ENCODE assay signal across 10 cellular contexts in the genomic region with DNA sequence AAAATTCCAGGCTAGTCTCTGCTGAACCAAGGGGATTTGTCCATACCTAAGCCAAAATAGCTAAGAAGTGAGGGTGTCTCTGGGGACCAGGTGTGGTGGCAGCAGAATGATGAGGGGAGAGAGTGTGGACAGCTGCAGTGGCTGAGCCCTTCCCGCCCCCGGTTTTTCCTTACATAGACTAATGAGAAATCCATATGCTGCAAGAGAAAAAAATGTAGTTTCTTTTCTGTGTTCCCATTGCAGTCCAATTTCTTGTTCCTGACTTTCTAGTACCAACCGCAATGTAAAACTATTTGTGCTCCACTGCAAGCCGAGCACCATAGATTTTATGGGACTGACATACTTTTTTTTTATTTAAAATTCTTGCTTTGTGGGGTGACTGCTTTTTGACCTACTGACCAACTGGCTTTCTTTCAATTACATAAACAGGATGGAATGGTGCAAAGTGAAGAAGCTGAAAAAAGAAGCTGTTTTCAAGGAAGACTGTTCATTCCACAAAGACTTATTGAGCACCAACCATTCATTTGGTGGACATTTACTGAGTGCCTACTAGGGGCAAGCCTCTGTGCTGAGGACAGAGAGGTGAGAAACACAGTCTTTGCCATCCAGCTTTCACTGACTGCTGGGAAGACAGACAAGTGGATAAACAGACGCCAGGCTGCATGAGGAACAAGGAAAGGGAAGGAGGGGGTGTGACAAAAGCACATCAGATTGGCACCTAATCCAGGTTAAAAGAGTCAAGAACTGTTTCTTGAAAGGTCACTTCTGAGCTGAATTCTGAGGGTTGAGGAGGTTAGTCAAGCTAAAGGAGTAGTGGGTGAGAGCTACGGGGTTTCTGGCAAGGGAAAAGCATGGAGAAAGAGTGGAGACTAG. TPM values are rescaled to one million over a fixed set of nuclear protein-coding genes. Genes with fewer than 3 reads are reported as not detected.
A peak's percentile ranks its signal among the peaks of the same experiment; 100 is the strongest.
DNase-seq lines count a peak whose midpoint lies in the region; ATAC-seq and TF ChIP-seq lines count a peak whose summit lies in the region.
"Had no signal": no experiment of that assay in that cellular context is flagged by ENCODE, and none has a peak within 500 bp of the region (broad histone marks: within the 10 kb centered on the region; RNA-seq: fewer than 3 reads in every experiment).

No MANE protein-coding gene starts in this region.

- H3K4me3 Mint-ChIP-seq in endodermal cell = no peak overlapping the region
- no peak overlapping the region for H3K4me3 Mint-ChIP-seq in activated naive CD4-positive, alpha-beta T cell treated with anti-CD3 and anti-CD28 coated beads for 36 hours
- H3K4me3 Mint-ChIP-seq: activated naive CD8-positive, alpha-beta T cell treated with anti-CD3 and anti-CD28 coated beads, Interleukin-2, amount 10 ng/mL, durations not matched to agents 7 days and 5 days; T-helper 2 cell treated with Interferon-gamma antibody and Interleukin-4, amounts not matched to agents 5 μg/mL and 100 μg/mL, for 36 hours had no signal

- 81 to 88% methylated on average over 6 of the region's 6 CpGs for WGBS in endodermal cell (ENCODE audit: insufficient coverage in 1 of 2, insufficient read length in 1 of 2), 2 experiments
- 25 to 32% (median 30%) methylated on average over 6 of the region's 6 CpGs for WGBS in ovary, 3 donors

- no peak for TF ChIP-seq EP300 in ovary (IDR thresholded peaks at IDR 0.05)

- CTCF ChIA-PET in activated naive CD4-positive, alpha-beta T cell treated with anti-CD3 and anti-CD28 coated beads for 36 hours (lab: Charles Lee) = interaction anchor here (0.6 to 1.0 kb wide), 2 partner anchors 28 to 187 kb away, joined by 3 read pairs; no protein-coding TSS in a partner anchor

- H3K4me1 ChIP-seq in endodermal cell (ENCODE audit: control insufficient read depth, insufficient read depth, low read length) (no peaks in the 10 kb centered on the region), ovary (ENCODE audit: insufficient read depth) (peaks cover 6% of the 10 kb centered on the region)

- H3K27me3 ChIP-seq in endodermal cell (ENCODE audit: control insufficient read depth, insufficient read depth, low read length, poor library complexity, severe bottlenecking) (no peaks in the 10 kb centered on the region), ovary (no peaks in the 10 kb centered on the region)

- no peaks in the 10 kb centered on the region for H3K27me3 Mint-ChIP-seq in endodermal cell (ENCODE audit: insufficient read depth)
- no peaks in the 10 kb centered on the region for H3K27me3 Mint-ChIP-seq in activated naive CD4-positive, alpha-beta T cell treated with anti-CD3 and anti-CD28 coated beads for 36 hours (ENCODE audit: low read depth)
- H3K27me3 Mint-ChIP-seq: activated naive CD8-positive, alpha-beta T cell treated with anti-CD3 and anti-CD28 coated beads, Interleukin-2, amount 10 ng/mL, durations not matched to agents 7 days and 5 days had no signal

- intact Hi-C loops in ovary (cut with DNase I) = no loop called here
- intact Hi-C loops in activated naive CD4-positive, alpha-beta T cell treated with anti-CD3 and anti-CD28 coated beads for 36 hours (cut with micrococcal nuclease) = no loop called here

- H3K9me3 ChIP-seq in endodermal cell (ENCODE audit: control insufficient read depth, low read length) (no peaks in the 10 kb centered on the region), ovary (no peaks in the 10 kb centered on the region)

- no peak overlapping the region for H3K9ac ChIP-seq in endodermal cell (ENCODE audit: extremely low read depth, low read length, poor library complexity, severe bottlenecking)

- no peaks in the 10 kb centered on the region for H3K9me3 Mint-ChIP-seq in endodermal cell
- no peaks in the 10 kb centered on the region for H3K9me3 Mint-ChIP-seq in activated naive CD4-positive, alpha-beta T cell treated with anti-CD3 and anti-CD28 coated beads for 36 hours
- H3K9me3 Mint-ChIP-seq: activated naive CD8-positive, alpha-beta T cell treated with anti-CD3 and anti-CD28 coated beads, Interleukin-2, amount 10 ng/mL, durations not matched to agents 7 days and 5 days; T-helper 2 cell treated with Interferon-gamma antibody and Interleukin-4, amounts not matched to agents 5 μg/mL and 100 μg/mL, for 36 hours had no signal

- ATAC-seq in HG02840 (IDR thresholded peaks at IDR 0.05; ENCODE audit: low FRiP score, unreplicated experiment) = no peak

- H3K36me3 ChIP-seq in endodermal cell (ENCODE audit: control insufficient read depth, insufficient read depth, low read length) = no peaks in the 10 kb centered on the region
- H3K36me3 ChIP-seq in ovary = no peaks in the 10 kb centered on the region

- peaks cover 2% of the 10 kb centered on the region for H3K36me3 Mint-ChIP-seq in endodermal cell (ENCODE audit: low read depth)
- peaks cover 5% of the 10 kb centered on the region for H3K36me3 Mint-ChIP-seq in activated naive CD4-positive, alpha-beta T cell treated with anti-CD3 and anti-CD28 coated beads for 36 hours (ENCODE audit: low read depth)

- H3K27ac ChIP-seq in endodermal cell (ENCODE audit: low read depth, low read length) (peak overlapping the region; percentile 11), ovary (no peak overlapping the region)

- H3K27ac Mint-ChIP-seq in endodermal cell = no peak overlapping the region
- H3K27ac Mint-ChIP-seq in activated naive CD4-positive, alpha-beta T cell treated with anti-CD3 and anti-CD28 coated beads for 36 hours = no peak overlapping the region
- H3K27ac Mint-ChIP-seq: activated naive CD8-positive, alpha-beta T cell treated with anti-CD3 and anti-CD28 coated beads, Interleukin-2, amount 10 ng/mL, durations not matched to agents 7 days and 5 days; T-helper 2 cell treated with Interferon-gamma antibody and Interleukin-4, amounts not matched to agents 5 μg/mL and 100 μg/mL, for 36 hours had no signal

- TF ChIP-seq CTCF in endodermal cell (conservative IDR thresholded peaks at IDR 0.05) (no peak), ovary (IDR thresholded peaks at IDR 0.05) (no peak)

- DNase-seq in DMS79 treated with DMSO at 0.1 percent for 48 hours (lab: John Stamatoyannopoulos, UW) (peak; percentile 67), NCI-H2171 (lab: John Stamatoyannopoulos, UW) (peak; percentile 93), endodermal cell (no peak), ovary (no peak), NOMO-1 treated with DMSO at 0.1 percent for 48 hours (lab: John Stamatoyannopoulos, UW; ENCODE audit: unreplicated experiment) (no peak), GF-D8 (lab: John Stamatoyannopoulos, UW) (no peak)
- DNase-seq in activated naive CD4-positive, alpha-beta T cell treated with anti-CD3 and anti-CD28 coated beads for 36 hours = no peak
- DNase-seq: activated naive CD8-positive, alpha-beta T cell treated with anti-CD3 and anti-CD28 coated beads, Interleukin-2, amount 10 ng/mL, durations not matched to agents 7 days and 5 days had no signal

- no peak for TF ChIP-seq POLR2A in ovary (IDR thresholded peaks at IDR 0.05)

- H3K4me3 ChIP-seq in endodermal cell (ENCODE audit: low read length) (no peak overlapping the region), ovary (peak overlapping the region; percentile 16)

- H3K4me1 Mint-ChIP-seq in endodermal cell = no peaks in the 10 kb centered on the region
- peaks cover 26% of the 10 kb centered on the region for H3K4me1 Mint-ChIP-seq in activated naive CD4-positive, alpha-beta T cell treated with anti-CD3 and anti-CD28 coated beads for 36 hours (ENCODE audit: low read depth)

RNA-seq across cellular contexts. Expression of gene CEP41, which starts 9.7 kb away (rescaled TPM):
- total RNA-seq in endodermal cell = 10 to 100 TPM; 11.4 to 13.0 TPM
- polyA plus RNA-seq in endodermal cell (2013, experiment 1 of 2) = 31.3 TPM
- polyA plus RNA-seq in endodermal cell (2013, experiment 2 of 2) = 31.1 TPM
- 10 to 100 TPM in 5 of 7 donors, 1 to 10 TPM in 2; 1.8 to 21.3 (median 10.5) TPM for total RNA-seq in ovary
- polyA plus RNA-seq in ovary = 10 to 100 TPM in 1 of 2 donors, 1 to 10 TPM in 1; 4.7 to 15.3 TPM
- total RNA-seq in activated naive CD4-positive, alpha-beta T cell treated with anti-CD3 and anti-CD28 coated beads for 36 hours = 10 to 100 TPM; 16.0 to 18.2 TPM

RNA-seq across cellular contexts. Expression of gene CPA1, which starts 50.8 kb away (rescaled TPM):
- total RNA-seq in endodermal cell (not detected), ovary (10 to 100 TPM in 2 of 7 donors, 1 to 10 TPM in 3, not detected in 2; 1.3 to 32.4 (median 5.5) TPM)
- 0.32 TPM for polyA plus RNA-seq in endodermal cell (2013, experiment 1 of 2)
- 0.33 TPM for polyA plus RNA-seq in endodermal cell (2013, experiment 2 of 2)
- under 1 TPM; 0.31 to 0.35 TPM for polyA plus RNA-seq in ovary
- not detected for total RNA-seq in activated naive CD4-positive, alpha-beta T cell treated with anti-CD3 and anti-CD28 coated beads for 36 hours
- total RNA-seq: activated naive CD8-positive, alpha-beta T cell treated with anti-CD3 and anti-CD28 coated beads, Interleukin-2, amount 10 ng/mL, durations not matched to agents 7 days and 5 days had no signal

Comparison
In these comparisons a context has a peak if more than half of its experiments do, and no peak if none do; other contexts are left out.
1. DNase-seq: peak in DMS79 treated with DMSO at 0.1 percent for 48 hours (single experiment) and NCI-H2171 (single experiment); none in endodermal cell (single experiment), ovary (0 of 5), activated naive CD4-positive, alpha-beta T cell treated with anti-CD3 and anti-CD28 coated beads for 36 hours (single experiment), NOMO-1 treated with DMSO at 0.1 percent for 48 hours (single experiment) and GF-D8 (single experiment).